In genomic region chr1:44030606-44031050, GRCh38 we compare ENCODE assay signal across 8 cellular contexts. TPM values are rescaled to one million over a fixed set of nuclear protein-coding genes. Genes with fewer than 3 reads are reported as not detected.
DNase-seq lines count a peak whose midpoint lies in the region; ATAC-seq and TF ChIP-seq lines count a peak whose summit lies in the region.

No MANE protein-coding gene starts in this region.

- H3K9me3 Mint-ChIP-seq in CD4-positive, alpha-beta T cell = no peaks in the 10 kb centered on the region

- DNase-seq in CD4-positive, alpha-beta T cell = peak in 3 of 10 experiments; percentile 7 to 56 (median 19)
- DNase-seq in SK-MEL-5 (ENCODE audit: low read depth, low spot score) (peak; percentile 33), dedifferentiated amniotic fluid mesenchymal stem cell (ENCODE audit: extremely low spot score) (peak; percentile 21), right lobe of liver (no peak), NCI-H1436 (lab: John Stamatoyannopoulos, UW) (no peak)
- DNase-seq in stimulated activated CD8-positive, alpha-beta memory T cell treated with anti-CD3 and anti-CD28 coated beads, Interleukin-4, amount 100 ng/mL, for 1 hour (ENCODE audit: low read depth in 2 of 2, low spot score in 1 of 2) = peak; percentile 7 to 9

- ATAC-seq in CD4-positive, alpha-beta T cell (ENCODE audit: poor library complexity) = no peak
- ATAC-seq in GM18907 (IDR thresholded peaks at IDR 0.05; ENCODE audit: unreplicated experiment) = peak; percentile 22
- ATAC-seq in HG03280 (IDR thresholded peaks at IDR 0.05; ENCODE audit: unreplicated experiment) = peak; percentile 24
- ATAC-seq in right lobe of liver = peak; percentile 14 to 29 (median 18)

- H3K27ac Mint-ChIP-seq in CD4-positive, alpha-beta T cell = peak overlapping the region; percentile 86

- peak overlapping the region; percentile 25 for H3K27ac ChIP-seq in CD4-positive, alpha-beta T cell (ENCODE audit: low read depth, low read length)
- peak overlapping the region in 2 of 3 donors; percentile 4 to 70 for H3K27ac ChIP-seq in right lobe of liver

- H3K4me3 Mint-ChIP-seq in CD4-positive, alpha-beta T cell = peak overlapping the region; percentile 93

- CTCF ChIA-PET in CD4-positive, alpha-beta T cell (lab: Charles Lee) = interaction anchor here (1.7 kb wide), 2 partner anchors 24 to 95 kb away, joined by 4 to 5 read pairs; no protein-coding TSS in a partner anchor

- H3K4me1 Mint-ChIP-seq in CD4-positive, alpha-beta T cell (ENCODE audit: low read depth) = peaks cover 34% of the 10 kb centered on the region

- no peak for TF ChIP-seq CTCF in CD4-positive, alpha-beta T cell (IDR thresholded peaks at IDR 0.05)
- TF ChIP-seq CTCF in right lobe of liver (IDR thresholded peaks at IDR 0.05) = no peak

- H3K36me3 Mint-ChIP-seq in CD4-positive, alpha-beta T cell (ENCODE audit: low read depth) = no peaks in the 10 kb centered on the region

- WGBS in right lobe of liver (ENCODE audit: insufficient coverage, low coverage, low lambda C conversion rate, missing lambda C conversion rate) = no CpG with 5 or more reads among the region's 47 CpGs

- POLR2A ChIA-PET in CD4-positive, alpha-beta T cell (lab: Charles Lee) = interaction anchor here (0.6 to 1.8 kb wide), 6 partner anchors 10 to 56 kb away, joined by 3 to 10 read pairs (median 3); partner anchors contain the start of gene ATP6V0B

- H3K9me3 ChIP-seq in CD4-positive, alpha-beta T cell (ENCODE audit: control insufficient read depth, low read length) = no peaks in the 10 kb centered on the region
- no peaks in the 10 kb centered on the region for H3K9me3 ChIP-seq in right lobe of liver

- in situ Hi-C loops in SK-MEL-5 (cut with HindIII; ENCODE audit: low pct_unique_long_range_greater_than_20kb, low sequenced_read_pairs) = no loop called here

- H3K36me3 ChIP-seq in right lobe of liver = no peaks in the 10 kb centered on the region

- intact Hi-C loops in CD4-positive, alpha-beta T cell (cut with DNase I, micrococcal nuclease) = loop anchor here (1.0 to 5.0 kb wide), 8 partner anchors 38 to 642 kb away; partner anchors contain the start of genes CCDC24 (in 2 of the 2), ARMH1 (in 1 of the 2), ATP6V0B (in 1 of the 2) and DMAP1 (in 1 of the 2)
- intact Hi-C loops in right lobe of liver (cut with DNase I) = no loop called here

- H3K27me3 Mint-ChIP-seq in CD4-positive, alpha-beta T cell = no peaks in the 10 kb centered on the region

- no peaks in the 10 kb centered on the region for H3K27me3 ChIP-seq in CD4-positive, alpha-beta T cell (ENCODE audit: control insufficient read depth, insufficient read depth, low read length)
- no peaks in the 10 kb centered on the region for H3K27me3 ChIP-seq in right lobe of liver

- H3K4me3 ChIP-seq in right lobe of liver = peak overlapping the region; percentile 66 to 82 (median 70)

- TF ChIP-seq POLR2A in right lobe of liver (IDR thresholded peaks at IDR 0.05) = no peak

- peaks cover 0 to 3% (median 0%) of the 10 kb centered on the region in 4 donors for H3K4me1 ChIP-seq in right lobe of liver

RNA-seq across cellular contexts. Expression of gene SLC6A9, which starts 0.6 kb away (rescaled TPM):
- total RNA-seq in CD4-positive, alpha-beta T cell = under 1 TPM in 1 of 2 experiments, not detected in 1; 0.17 TPM
- 0.27 and 0.77 TPM in 2 replicates for total RNA-seq in SK-MEL-5 (2014; rRNA removed; shearing (Covaris generic))
- polyA plus RNA-seq in SK-MEL-5 (2015; cell fraction: cytosol; rRNA removed) = 0.86 and 1.4 TPM in 2 replicates
- 0.31 and 0.60 TPM in 2 replicates for polyA plus RNA-seq in SK-MEL-5 (2015; cell fraction: nucleus; rRNA removed)
- total RNA-seq in right lobe of liver = 1 to 10 TPM in 4 of 6 experiments, under 1 TPM in 2; 0.78 to 2.2 (median 1.9) TPM

RNA-seq across cellular contexts. Expression of gene CCDC24, which starts 39.2 kb away (rescaled TPM):
- 1 to 10 TPM in 1 of 2 experiments, under 1 TPM in 1; 0.98 to 1.4 TPM for total RNA-seq in CD4-positive, alpha-beta T cell
- total RNA-seq in SK-MEL-5 (2014; rRNA removed; shearing (Covaris generic)) = 5.1 and 5.2 TPM in 2 replicates
- 6.3 and 6.7 TPM in 2 replicates for polyA plus RNA-seq in SK-MEL-5 (2015; cell fraction: cytosol; rRNA removed)
- 23.2 and 25.4 TPM in 2 replicates for polyA plus RNA-seq in SK-MEL-5 (2015; cell fraction: nucleus; rRNA removed)
- total RNA-seq in right lobe of liver = 1 to 10 TPM; 2.2 to 8.4 (median 3.5) TPM

RNA-seq across cellular contexts. Expression of gene B4GALT2, which starts 51.6 kb away (rescaled TPM):
- under 1 TPM; 0.22 to 0.34 TPM for total RNA-seq in CD4-positive, alpha-beta T cell
- total RNA-seq in SK-MEL-5 (2014; rRNA removed; shearing (Covaris generic)) = 43.5 and 52.5 TPM in 2 replicates
- polyA plus RNA-seq in SK-MEL-5 (2015; cell fraction: cytosol; rRNA removed) = 60.6 and 73.9 TPM in 2 replicates
- polyA plus RNA-seq in SK-MEL-5 (2015; cell fraction: nucleus; rRNA removed) = 36.7 and 59.8 TPM in 2 replicates
- 10 to 100 TPM; 13.4 to 49.5 (median 18.5) TPM for total RNA-seq in right lobe of liver

RNA-seq across cellular contexts. Expression of gene ATP6V0B, which starts 55.9 kb away (rescaled TPM):
- 10 to 100 TPM; 42.9 to 47.0 TPM for total RNA-seq in CD4-positive, alpha-beta T cell
- total RNA-seq in SK-MEL-5 (2014; rRNA removed; shearing (Covaris generic)) = 420 and 460 TPM in 2 replicates
- 324 and 385 TPM in 2 replicates for polyA plus RNA-seq in SK-MEL-5 (2015; cell fraction: cytosol; rRNA removed)
- polyA plus RNA-seq in SK-MEL-5 (2015; cell fraction: nucleus; rRNA removed) = 208 and 233 TPM in 2 replicates
- 100 to 1,000 TPM in 2 of 6 experiments, 10 to 100 TPM in 4; 64.4 to 142 (median 76.9) TPM for total RNA-seq in right lobe of liver

Comparison
In these comparisons a context has a peak if more than half of its experiments do, and no peak if none do; other contexts are left out.
1. DNase-seq: peak in SK-MEL-5 (single experiment), dedifferentiated amniotic fluid mesenchymal stem cell (single experiment) and stimulated activated CD8-positive, alpha-beta memory T cell treated with anti-CD3 and anti-CD28 coated beads, Interleukin-4, amount 100 ng/mL, for 1 hour (2 of 2); none in right lobe of liver (0 of 3) and NCI-H1436 (single experiment).
2. RNA of gene B4GALT2, which starts 51.6 kb away (total RNA-seq): 43.5 to 52.5 TPM in SK-MEL-5 and 13.4 to 49.5 TPM in right lobe of liver; 0.22 to 0.34 TPM in CD4-positive, alpha-beta T cell; every median in the first group is over 10 times any median in the second.
3. intact Hi-C loops: an anchor here in CD4-positive, alpha-beta T cell (1.0 to 5.0 kb wide); none called in right lobe of liver.